2 cellular contexts compared by ENCODE assay signal in the genomic region with DNA sequence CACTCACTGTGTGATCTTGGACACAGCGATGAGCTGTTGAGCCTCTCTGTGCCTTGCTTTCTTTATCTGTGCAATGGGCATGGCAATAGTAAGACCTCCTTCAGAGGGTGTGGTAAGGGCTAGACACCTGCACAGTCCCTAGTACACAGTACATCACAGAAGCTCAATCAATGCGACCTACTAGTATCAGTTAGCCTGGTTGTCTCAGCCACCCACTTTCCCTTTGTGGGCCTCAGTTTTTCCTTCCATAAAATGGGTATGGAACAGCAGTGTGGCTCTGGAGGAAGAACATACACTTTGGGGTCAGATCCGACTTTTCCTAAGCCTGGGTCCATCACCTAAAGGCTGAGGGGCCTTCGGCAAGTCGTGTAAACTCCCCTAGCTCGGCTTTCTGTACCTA.
TF ChIP-seq lines count a peak whose summit lies in the region.

No MANE protein-coding gene starts in this region.

TF ChIP-seq in IMR-90, 13 proteins besides CTCF, POLR2A, EP300 and RAD21:
- TF ChIP-seq NFE2L2 (IDR thresholded peaks at IDR 0.05; ENCODE audit: low read depth, low read length) (no peak), CEBPB (IDR thresholded peaks at IDR 0.05; ENCODE audit: low read depth, low read length) (no peak), RFX5 (IDR thresholded peaks at IDR 0.05; ENCODE audit: low read depth, low read length) (no peak), MXI1 (IDR thresholded peaks at IDR 0.05; ENCODE audit: borderline replicate concordance, low read depth, low read length) (no peak), FOS (IDR thresholded peaks at IDR 0.05; ENCODE audit: low read depth, low read length) (no peak), SMC3 (IDR thresholded peaks at IDR 0.05; ENCODE audit: low read depth, low read length) (no peak), MAZ (IDR thresholded peaks at IDR 0.05; ENCODE audit: borderline replicate concordance, low read depth, low read length) (no peak), BHLHE40 (IDR thresholded peaks at IDR 0.05; ENCODE audit: low read depth, low read length) (no peak), RCOR1 (IDR thresholded peaks at IDR 0.05; ENCODE audit: insufficient replicate concordance, low read length) (no peak), MAFK (IDR thresholded peaks at IDR 0.05; ENCODE audit: low read depth, low read length) (no peak), CHD1 (IDR thresholded peaks at IDR 0.05; ENCODE audit: low read depth, low read length) (no peak), ELK1 (IDR thresholded peaks at IDR 0.05; ENCODE audit: borderline replicate concordance, low read depth, low read length) (no peak)
- TF ChIP-seq, protein P1, sequence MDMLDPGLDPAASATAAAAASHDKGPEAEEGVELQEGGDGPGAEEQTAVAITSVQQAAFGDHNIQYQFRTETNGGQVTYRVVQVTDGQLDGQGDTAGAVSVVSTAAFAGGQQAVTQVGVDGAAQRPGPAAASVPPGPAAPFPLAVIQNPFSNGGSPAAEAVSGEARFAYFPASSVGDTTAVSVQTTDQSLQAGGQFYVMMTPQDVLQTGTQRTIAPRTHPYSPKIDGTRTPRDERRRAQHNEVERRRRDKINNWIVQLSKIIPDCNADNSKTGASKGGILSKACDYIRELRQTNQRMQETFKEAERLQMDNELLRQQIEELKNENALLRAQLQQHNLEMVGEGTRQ (IDR thresholded peaks at IDR 0.05; ENCODE audit: low read depth, low read length) = no peak
TF ChIP-seq in IMR-90: peak in this region for 0.

TF ChIP-seq in H1, 55 proteins besides CTCF, POLR2A, EP300 and RAD21:
- TF ChIP-seq PHF8 (conservative IDR thresholded peaks at IDR 0.05; ENCODE audit: low read depth, low read length) (no peak), EGR1 (IDR thresholded peaks at IDR 0.05; ENCODE audit: borderline replicate concordance, low read depth, low read length) (no peak), GTF2F1 (IDR thresholded peaks at IDR 0.05; ENCODE audit: borderline replicate concordance, low read depth, low read length) (no peak), KDM1A (IDR thresholded peaks at IDR 0.05; ENCODE audit: borderline replicate concordance, low read length) (peak; percentile 88; the same call in 1 of the 2 replicates), CTBP2 (IDR thresholded peaks at IDR 0.05; ENCODE audit: borderline replicate concordance, insufficient read depth, insufficient read length, low read length) (no peak), FOSL1 (IDR thresholded peaks at IDR 0.05; ENCODE audit: insufficient read depth, low read depth, low read length) (no peak)
